8 cellular contexts compared by ENCODE assay signal in the genomic region with DNA sequence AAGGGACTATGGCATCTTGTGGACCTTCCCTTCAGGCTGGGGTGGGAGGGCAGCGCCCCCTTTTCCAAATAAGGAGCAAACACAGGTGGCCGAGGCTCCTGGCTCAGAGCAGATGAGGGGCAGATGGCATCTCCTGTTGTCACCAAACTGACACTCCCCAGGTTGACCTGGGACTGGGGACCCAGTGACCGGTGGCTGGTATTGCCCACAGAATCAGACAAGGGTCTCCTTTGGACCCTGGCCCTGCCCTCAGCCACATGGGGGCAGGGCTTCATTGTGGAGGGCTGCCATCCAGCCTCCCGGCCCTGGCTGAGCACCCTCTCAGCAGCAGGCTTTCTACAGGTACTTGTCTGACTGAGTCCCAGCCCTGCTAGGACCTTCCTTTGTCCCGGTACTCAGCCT. TPM values are rescaled to one million over a fixed set of nuclear protein-coding genes. Genes with fewer than 3 reads are reported as not detected.
A peak's percentile ranks its signal among the peaks of the same experiment; 100 is the strongest.
DNase-seq lines count a peak whose midpoint lies in the region; ATAC-seq and TF ChIP-seq lines count a peak whose summit lies in the region.

No MANE protein-coding gene starts in this region.

- ATAC-seq in RWPE2 (ENCODE audit: low read depth) (no peak), gastrocnemius medialis (no peak)

- DNase-seq in RWPE2 (ENCODE audit: low spot score) (no peak), esophagus muscularis mucosa (ENCODE audit: extremely low spot score) (no peak), gastrocnemius medialis (no peak), NCI-H510A treated with DMSO at 0.1 percent for 48 hours (lab: John Stamatoyannopoulos, UW) (no peak), NCI-H1048 (lab: John Stamatoyannopoulos, UW) (no peak), NCI-H82 (lab: John Stamatoyannopoulos, UW) (no peak)
- DNase-seq in stimulated activated CD4-positive, alpha-beta T cell treated with anti-CD3 and anti-CD28 coated beads, Interleukin-4, amount 100 ng/mL, for 4 hours, result no peak

- H3K9me3 ChIP-seq in RWPE2 (ENCODE audit: severe bottlenecking) (no peaks in the 10 kb centered on the region), esophagus muscularis mucosa (no peaks in the 10 kb centered on the region), gastrocnemius medialis (no peaks in the 10 kb centered on the region)

- no CpG with 5 or more reads among the region's 5 CpGs for WGBS in esophagus muscularis mucosa

- TF ChIP-seq EP300 in esophagus muscularis mucosa (IDR thresholded peaks at IDR 0.05), result no peak

- no peak for TF ChIP-seq POLR2A in esophagus muscularis mucosa (IDR thresholded peaks at IDR 0.05; ENCODE audit: low read depth)
- no peak for TF ChIP-seq POLR2A in gastrocnemius medialis (IDR thresholded peaks at IDR 0.05)

- intact Hi-C loops in esophagus muscularis mucosa (cut with DNase I), result no loop called here
- intact Hi-C loops in gastrocnemius medialis (cut with DNase I; ENCODE audit: low total_unique reads), result no loop called here

- H3K27me3 ChIP-seq in RWPE2 (ENCODE audit: insufficient read depth, poor library complexity, severe bottlenecking), result no peaks in the 10 kb centered on the region
- H3K27me3 ChIP-seq in esophagus muscularis mucosa, result peaks cover 0 to 68% (median 41%) of the 10 kb centered on the region in 4 donors
- peaks cover 28 to 52% (median 35%) of the 10 kb centered on the region in 3 donors for H3K27me3 ChIP-seq in gastrocnemius medialis

- TF ChIP-seq CTCF in GM12875 (IDR thresholded peaks at IDR 0.05; ENCODE audit: borderline replicate concordance, insufficient read depth, low read depth, low read length), result no peak
- no peak for TF ChIP-seq CTCF in RWPE2 (IDR thresholded peaks at IDR 0.05; ENCODE audit: poor library complexity, severe bottlenecking)
- TF ChIP-seq CTCF in esophagus muscularis mucosa (IDR thresholded peaks at IDR 0.05), result no peak
- TF ChIP-seq CTCF in gastrocnemius medialis (IDR thresholded peaks at IDR 0.05 in 4 of 5, conservative IDR thresholded peaks at IDR 0.05 in 1 of 5), result no peak

- H3K4me1 ChIP-seq in RWPE2 (ENCODE audit: insufficient read depth, poor library complexity, severe bottlenecking), result peaks cover 14% of the 10 kb centered on the region
- H3K4me1 ChIP-seq in esophagus muscularis mucosa, result peaks cover 9 to 31% (median 26%) of the 10 kb centered on the region in 4 donors
- no peaks in the 10 kb centered on the region for H3K4me1 ChIP-seq in gastrocnemius medialis

- in situ Hi-C loops in gastrocnemius medialis (cut with MboI; ENCODE audit: low sequenced_read_pairs in 4 of 4), result no loop called here

- H3K27ac ChIP-seq in RWPE2 (ENCODE audit: poor library complexity, severe bottlenecking) (peak overlapping the region; percentile 61), esophagus muscularis mucosa (replicated peaks in 1 of 4) (peak overlapping the region; percentile 66 to 79 (median 78)), gastrocnemius medialis (peak overlapping the region; percentile 34 to 74 (median 68))

- H3K4me3 ChIP-seq in GM12875 (ENCODE audit: low read depth, low read length), result peak overlapping the region; percentile 24
- peak overlapping the region; percentile 53 for H3K4me3 ChIP-seq in RWPE2 (ENCODE audit: severe bottlenecking)
- peak overlapping the region; percentile 51 to 62 (median 54) for H3K4me3 ChIP-seq in esophagus muscularis mucosa
- peak overlapping the region; percentile 20 to 56 (median 50) for H3K4me3 ChIP-seq in gastrocnemius medialis

- no peaks in the 10 kb centered on the region for H3K36me3 ChIP-seq in RWPE2 (ENCODE audit: low read depth)
- H3K36me3 ChIP-seq in esophagus muscularis mucosa, result no peaks in the 10 kb centered on the region
- H3K36me3 ChIP-seq in gastrocnemius medialis, result no peaks in the 10 kb centered on the region

RNA-seq across cellular contexts. Expression of a gene that starts 0.8 kb away (rescaled TPM):
- total RNA-seq in esophagus muscularis mucosa (10 to 100 TPM; 45.7 to 72.9 (median 50.5) TPM), gastrocnemius medialis (10 to 100 TPM in 3 of 4 donors, 1 to 10 TPM in 1; 4.2 to 21.6 (median 11.9) TPM)

RNA-seq across cellular contexts. Expression of a gene that starts 21.6 kb away (rescaled TPM):
- total RNA-seq in esophagus muscularis mucosa (1 to 10 TPM in 1 of 4 donors, under 1 TPM in 3; 0.17 to 1.1 (median 0.51) TPM), gastrocnemius medialis (1 to 10 TPM in 1 of 4 donors, under 1 TPM in 1, not detected in 2; 0.55 to 1.3 TPM)

RNA-seq across cellular contexts. Expression of a gene that starts 26.2 kb away (rescaled TPM):
- total RNA-seq in esophagus muscularis mucosa (under 1 TPM in 3 of 4 donors, not detected in 1; 0.11 to 0.42 (median 0.32) TPM), gastrocnemius medialis (under 1 TPM in 2 of 4 donors, not detected in 2; 0.23 to 0.41 TPM)

RNA-seq across cellular contexts. Expression of a gene that starts 34.4 kb away (rescaled TPM):
- 10 to 100 TPM; 23.9 to 58.3 (median 30.2) TPM for total RNA-seq in esophagus muscularis mucosa
- total RNA-seq in gastrocnemius medialis, result 10 to 100 TPM; 21.7 to 31.5 (median 23.7) TPM

RNA-seq across cellular contexts. Expression of a gene that starts 46.3 kb away (rescaled TPM):
- total RNA-seq in esophagus muscularis mucosa (10 to 100 TPM in 1 of 4 donors, 1 to 10 TPM in 3; 2.5 to 12.0 (median 5.7) TPM), gastrocnemius medialis (not detected)
